ENCODE assay signal across 23 cellular contexts in the genomic region with DNA sequence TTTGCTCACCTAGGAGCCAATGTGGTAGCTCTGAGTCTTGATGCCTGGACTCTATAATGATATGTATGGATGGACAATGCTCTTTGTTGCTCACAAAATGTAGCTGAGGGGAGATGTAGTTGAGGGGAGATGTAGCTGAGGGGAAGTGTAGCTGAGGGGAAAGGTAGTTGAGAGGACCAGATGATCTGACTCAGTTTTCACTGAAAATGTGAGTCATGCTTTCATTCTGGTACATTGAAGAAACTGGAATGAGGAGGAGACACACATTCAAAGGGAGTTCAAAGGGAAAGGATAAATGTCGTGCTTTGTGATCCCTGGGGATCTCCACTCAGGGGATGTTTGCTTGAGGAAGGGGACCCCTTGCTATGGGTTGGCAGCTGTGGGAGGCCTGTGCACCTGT.
DNase-seq lines count a peak whose midpoint lies in the region; ATAC-seq, FAIRE-seq and TF ChIP-seq lines count a peak whose summit lies in the region.
"Had no signal": no experiment of that assay in that cellular context is flagged by ENCODE, and none has a peak within 500 bp of the region (broad histone marks: within the 10 kb centered on the region; RNA-seq: fewer than 3 reads in every experiment).

No MANE protein-coding gene starts in this region.

- H3K27me3 Mint-ChIP-seq in activated T-cell treated with anti-CD3 and anti-CD28 coated beads, Interleukin-2, amount 50 U/mL, for 72 hours (ENCODE audit: low read depth): peaks cover 13% of the 10 kb centered on the region
- no peaks in the 10 kb centered on the region for H3K27me3 Mint-ChIP-seq in activated T-cell treated with anti-CD3 and anti-CD28 coated beads, Interleukin-2, amount 50 U/mL, for 4 hours (ENCODE audit: low read depth)
- peaks cover 8% of the 10 kb centered on the region for H3K27me3 Mint-ChIP-seq in activated T-helper 17 cell treated with anti-CD3 and anti-CD28 coated beads, Interleukin-2, amount 50 U/mL, for 72 hours

- peaks cover 11% of the 10 kb centered on the region for H3K4me1 Mint-ChIP-seq in activated T-cell treated with anti-CD3 and anti-CD28 coated beads, Interleukin-2, amount 50 U/mL, for 72 hours (ENCODE audit: low read depth)
- no peaks in the 10 kb centered on the region for H3K4me1 Mint-ChIP-seq in activated T-cell treated with anti-CD3 and anti-CD28 coated beads, Interleukin-2, amount 50 U/mL, for 4 hours (ENCODE audit: low read depth)
- H3K4me1 Mint-ChIP-seq in activated T-helper 17 cell treated with anti-CD3 and anti-CD28 coated beads, Interleukin-2, amount 50 U/mL, for 72 hours: no peaks in the 10 kb centered on the region

- ATAC-seq in activated T-cell treated with anti-CD3 and anti-CD28 coated beads, Interleukin-2, amount 50 U/mL, for 72 hours (replicated peaks in 1 of 2): peak; percentile 60 to 81
- no peak for ATAC-seq in activated T-cell treated with anti-CD3 and anti-CD28 coated beads, Interleukin-2, amount 50 U/mL, for 4 hours
- peak; percentile 42 for ATAC-seq in activated T-helper 17 cell treated with anti-CD3 and anti-CD28 coated beads, Interleukin-2, amount 50 U/mL, for 72 hours (replicated peaks)
- peak; percentile 60 for ATAC-seq in foreskin keratinocyte

- H3K27ac Mint-ChIP-seq in activated T-cell treated with anti-CD3 and anti-CD28 coated beads, Interleukin-2, amount 50 U/mL, for 72 hours: no peak overlapping the region
- no peak overlapping the region for H3K27ac Mint-ChIP-seq in activated T-helper 17 cell treated with anti-CD3 and anti-CD28 coated beads, Interleukin-2, amount 50 U/mL, for 72 hours
- H3K27ac Mint-ChIP-seq: CD4-positive, alpha-beta T cell; H9 had no signal

- DNase-seq in activated T-cell treated with anti-CD3 and anti-CD28 coated beads, Interleukin-2, amount 50 U/mL, for 72 hours: no peak
- no peak for DNase-seq in activated T-cell treated with anti-CD3 and anti-CD28 coated beads, Interleukin-2, amount 50 U/mL, for 4 hours
- DNase-seq in HT1080 (ENCODE audit: low read depth) (peak; percentile 64), foreskin keratinocyte (peak in 1 of 2 donors; percentile 39), C1 segment of cervical spinal cord (lab: John Stamatoyannopoulos, UW) (no peak), urothelium cell line (ENCODE audit: low spot score) (no peak)
- no peak for DNase-seq in central memory CD4-positive, alpha-beta T cell
- DNase-seq: CD4-positive, alpha-beta T cell; H9; KBM-7; NCI-H1048; NCI-H1417 treated with DMSO at 0.1 percent for 48 hours; NCI-H1694 treated with DMSO at 0.1 percent for 48 hours; NCI-H2081; NCI-H2227 treated with DMSO at 0.1 percent for 48 hours; NCI-H526 treated with DMSO at 0.1 percent for 48 hours; Right ventricle myocardium superior; RPMI8226 had no signal

- no peaks in the 10 kb centered on the region for H3K36me3 Mint-ChIP-seq in activated T-cell treated with anti-CD3 and anti-CD28 coated beads, Interleukin-2, amount 50 U/mL, for 72 hours (ENCODE audit: insufficient read depth in 2 of 2)
- no peaks in the 10 kb centered on the region for H3K36me3 Mint-ChIP-seq in activated T-cell treated with anti-CD3 and anti-CD28 coated beads, Interleukin-2, amount 50 U/mL, for 4 hours (ENCODE audit: insufficient read depth)
- no peaks in the 10 kb centered on the region for H3K36me3 Mint-ChIP-seq in activated T-helper 17 cell treated with anti-CD3 and anti-CD28 coated beads, Interleukin-2, amount 50 U/mL, for 72 hours (ENCODE audit: low read depth)

- TF ChIP-seq CTCF in foreskin keratinocyte (conservative IDR thresholded peaks at IDR 0.05): no peak

- no peaks in the 10 kb centered on the region for H3K27me3 ChIP-seq in foreskin keratinocyte
- H3K27me3 ChIP-seq: BLaER1, SJSA1 had no signal

- no peak for FAIRE-seq in urothelium cell line (lab: Jason Lieb, UNC)
- FAIRE-seq: D721Med, G401.6 had no signal

- H3K4me3 Mint-ChIP-seq in activated T-cell treated with anti-CD3 and anti-CD28 coated beads, Interleukin-2, amount 50 U/mL, for 72 hours: no peak overlapping the region
- no peak overlapping the region for H3K4me3 Mint-ChIP-seq in activated T-cell treated with anti-CD3 and anti-CD28 coated beads, Interleukin-2, amount 50 U/mL, for 4 hours
- H3K4me3 Mint-ChIP-seq in activated T-helper 17 cell treated with anti-CD3 and anti-CD28 coated beads, Interleukin-2, amount 50 U/mL, for 72 hours: no peak overlapping the region
- H3K4me3 Mint-ChIP-seq: CD4-positive, alpha-beta T cell; H9 had no signal

- H3K4me1 ChIP-seq in foreskin keratinocyte: no peaks in the 10 kb centered on the region
- H3K4me1 ChIP-seq: SJSA1 had no signal

- H3K9me3 Mint-ChIP-seq in activated T-cell treated with anti-CD3 and anti-CD28 coated beads, Interleukin-2, amount 50 U/mL, for 72 hours: peaks cover 0 to 4% of the 10 kb centered on the region in 2 donors
- H3K9me3 Mint-ChIP-seq in activated T-cell treated with anti-CD3 and anti-CD28 coated beads, Interleukin-2, amount 50 U/mL, for 4 hours: no peaks in the 10 kb centered on the region
- peaks cover 3% of the 10 kb centered on the region for H3K9me3 Mint-ChIP-seq in activated T-helper 17 cell treated with anti-CD3 and anti-CD28 coated beads, Interleukin-2, amount 50 U/mL, for 72 hours
- H3K9me3 Mint-ChIP-seq: CD4-positive, alpha-beta T cell; H9 had no signal

- H3K27ac ChIP-seq in foreskin keratinocyte: no peak overlapping the region
- H3K27ac ChIP-seq: BLaER1, SJSA1 had no signal

Comparison
In these comparisons a context has a peak if more than half of its experiments do, and no peak if none do; other contexts are left out.
1. ATAC-seq: peak in activated T-cell treated with anti-CD3 and anti-CD28 coated beads, Interleukin-2, amount 50 U/mL, for 72 hours (2 of 2), activated T-helper 17 cell treated with anti-CD3 and anti-CD28 coated beads, Interleukin-2, amount 50 U/mL, for 72 hours (single experiment) and foreskin keratinocyte (single experiment); none in activated T-cell treated with anti-CD3 and anti-CD28 coated beads, Interleukin-2, amount 50 U/mL, for 4 hours (0 of 2).